ENCODE assay signal across 1 cellular context in genomic region chr7:101941481-101942383, GRCh38.
TF ChIP-seq lines count a peak whose summit lies in the region.

No MANE protein-coding gene starts in this region.

TF ChIP-seq in GM23338, 12 proteins besides CTCF, POLR2A, EP300 and RAD21 (continued from another document):
- no peak for TF ChIP-seq NANOG (IDR thresholded peaks at IDR 0.05; ENCODE audit: borderline replicate concordance)
